In genomic region chr2:51579412-51579811, GRCh38 we compare ENCODE assay signal across 23 cellular contexts.
"Had no signal": no experiment of that assay in that cellular context is flagged by ENCODE, and none has a peak within 500 bp of the region (broad histone marks: within the 10 kb centered on the region; RNA-seq: fewer than 3 reads in every experiment).

No MANE protein-coding gene starts in this region.

- H3K79me2 ChIP-seq: hepatocyte had no signal

- H3K4me3 ChIP-seq: dorsolateral prefrontal cortex, gastrocnemius medialis, hepatocyte, lung, neural progenitor cell, psoas muscle, sigmoid colon, stomach, thyroid gland had no signal

- H3K9ac ChIP-seq: neural progenitor cell had no signal

- H3K27ac ChIP-seq: dorsolateral prefrontal cortex, gastrocnemius medialis, hepatocyte, neural progenitor cell, psoas muscle, sigmoid colon, stomach, thyroid gland had no signal

- ATAC-seq: esophagus mucosa; gastrocnemius medialis; left lobe of liver; naive thymus-derived CD4-positive, alpha-beta T cell; psoas muscle; right cardiac atrium; stimulated activated effector memory CD8-positive, alpha-beta T cell treated with anti-CD3 and anti-CD28 coated beads, Interleukin-12 subunit alpha, Interleukin-12 subunit beta, amount 100 ng/mL, for 72 hours had no signal

- H2AFZ ChIP-seq: hepatocyte, neural progenitor cell had no signal

- H3K9me3 ChIP-seq: gastrocnemius medialis, psoas muscle, sigmoid colon, thyroid gland had no signal

- H3K36me3 ChIP-seq: gastrocnemius medialis, neural progenitor cell, sigmoid colon, stomach, thyroid gland had no signal

- H3K27me3 ChIP-seq: dorsolateral prefrontal cortex, gastrocnemius medialis, hepatocyte, neural progenitor cell, sigmoid colon, stomach, thyroid gland had no signal

- H3K4me1 ChIP-seq: gastrocnemius medialis, neural progenitor cell, psoas muscle, sigmoid colon, stomach, thyroid gland had no signal

- DNase-seq: dorsolateral prefrontal cortex; effector CD4-positive, alpha-beta T cell; foreskin fibroblast; gastrocnemius medialis; head of caudate nucleus; kidney; naive thymus-derived CD4-positive, alpha-beta T cell; nucleus accumbens; right cardiac atrium; sigmoid colon; stimulated activated CD4-positive, alpha-beta T cell treated with anti-CD3 and anti-CD28 coated beads, Interleukin-2, amount 100 ng/mL, for 24 hours; stimulated activated CD4-positive, alpha-beta T cell treated with anti-CD3 and anti-CD28 coated beads, Interleukin-4, amount 100 ng/mL, for 24 hours; stimulated activated naive CD4-positive, alpha-beta T cell treated with Interleukin-2 at 50 U/mL for 16 hours; stomach; thyroid gland; trophoblast cell had no signal

- H3K4me2 ChIP-seq: hepatocyte, neural progenitor cell had no signal
